38 cellular contexts compared by ENCODE assay signal in genomic region chr5:171300358-171300757, GRCh38. TPM values are rescaled to one million over a fixed set of nuclear protein-coding genes. Genes with fewer than 3 reads are reported as not detected.
"Had no signal": no experiment of that assay in that cellular context is flagged by ENCODE, and none has a peak within 500 bp of the region (broad histone marks: within the 10 kb centered on the region; RNA-seq: fewer than 3 reads in every experiment).

No MANE protein-coding gene starts in this region.

- H3K9me3 ChIP-seq: MG63 had no signal

- DNase-seq: Karpas-422, Kasumi-1, KG1, MG63, MM.1S, MV-4-11, NCI-H1048, NCI-H1092, NCI-H1092 treated with DMSO at 0.1 percent for 48 hours, NCI-H1105, NCI-H1105 treated with DMSO at 0.1 percent for 48 hours, NCI-H1417, NCI-H1417 treated with DMSO at 0.1 percent for 48 hours, NCI-H1436, NCI-H1436 treated with DMSO at 0.1 percent for 48 hours, NCI-H146, NCI-H1694, NCI-H1694 treated with DMSO at 0.1 percent for 48 hours, NCI-H187, NCI-H187 treated with DMSO at 0.1 percent for 48 hours, NCI-H1930, NCI-H2029, NCI-H2029 treated with DMSO at 0.1 percent for 48 hours, NCI-H2081, NCI-H2081 treated with DMSO at 0.1 percent for 48 hours, NCI-H2107, NCI-H2171, NCI-H2171 treated with DMSO at 0.1 percent for 48 hours, NCI-H2227 treated with DMSO at 0.1 percent for 48 hours, NCI-H345, NCI-H446, NCI-H446 treated with DMSO at 0.1 percent for 48 hours, NCI-H510A had no signal

- H3K27me3 ChIP-seq: MG63 had no signal

- H3K36me3 ChIP-seq: MG63 had no signal

- H3K4me2 ChIP-seq: KMS-11 had no signal

- H3K4me3 ChIP-seq: MG63 had no signal

- H3K9ac ChIP-seq: KMS-11 had no signal

- H3K27ac ChIP-seq: KMS-11 had no signal

RNA-seq across cellular contexts. Expression of gene TLX3, which starts 8.7 kb away (rescaled TPM):
- total RNA-seq: LHCN-M2, M059J, MCF 10A, NCI-H460 had no signal
